In the genomic region with DNA sequence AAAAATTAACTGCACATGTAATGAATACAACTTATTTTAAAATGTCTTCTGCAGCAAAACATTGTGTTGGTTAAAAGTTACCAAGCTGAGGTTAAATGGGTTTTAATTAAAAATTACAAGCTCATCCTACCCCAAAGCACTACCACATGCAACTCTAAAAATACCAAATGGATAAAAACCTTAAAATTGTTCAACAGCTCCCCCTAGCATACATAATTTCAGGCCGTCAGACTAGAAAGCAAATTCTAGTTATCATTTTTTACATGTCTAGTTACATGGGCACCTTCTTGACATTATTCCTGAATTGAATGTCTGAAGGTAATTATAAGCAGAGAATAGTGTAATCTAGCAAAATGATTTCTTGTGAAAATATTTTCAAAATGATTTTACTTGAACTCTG, we compare ENCODE assay signal across 8 cellular contexts.
DNase-seq lines count a peak whose midpoint lies in the region; ATAC-seq and TF ChIP-seq lines count a peak whose summit lies in the region.

No MANE protein-coding gene starts in this region.

- no peak overlapping the region for H3K4me3 ChIP-seq in astrocyte of the spinal cord (ENCODE audit: low read depth, low read length)

- H3K27me3 Mint-ChIP-seq in Calu3 (ENCODE audit: unreplicated experiment), result no peaks in the 10 kb centered on the region

- in situ Hi-C loops in astrocyte of the spinal cord (cut with HindIII; ENCODE audit: low sequenced_read_pairs), result no loop called here

- H3K27ac Mint-ChIP-seq in Calu3 (ENCODE audit: unreplicated experiment), result no peak overlapping the region

- CTCF ChIA-PET in Calu3 (lab: Charles Lee), result interaction anchor here (0.7 to 3.8 kb wide), 6 partner anchors 77 to 340 kb away, joined by 3 to 27 read pairs (median 6); partner anchors contain the start of gene C1orf21

- DNase-seq in Calu3 (peak; percentile 18), NCI-H1092 treated with DMSO at 0.1 percent for 48 hours (lab: John Stamatoyannopoulos, UW) (peak; percentile 59), astrocyte of the spinal cord (ENCODE audit: low read depth, low spot score) (peak; percentile 47), left lobe of liver (ENCODE audit: low spot score) (no peak), occipital lobe (lab: John Stamatoyannopoulos, UW) (no peak), NCI-H187 treated with DMSO at 0.1 percent for 48 hours (lab: John Stamatoyannopoulos, UW) (no peak)
- no peak for DNase-seq in activated CD4-positive, CD25-positive, alpha-beta regulatory T cell (lab: John Stamatoyannopoulos, UW)

- no TSS peak for BruUV-seq in Calu3 (replicated peaks; lab: Mats Ljungman, UMichigan)

- ATAC-seq in left lobe of liver, result peak; percentile 49
- ATAC-seq in HG02798 (IDR thresholded peaks at IDR 0.05; ENCODE audit: poor library complexity, unreplicated experiment), result no peak

- intact Hi-C loops in Calu3 (cut with micrococcal nuclease; ENCODE audit: unreplicated experiment), result loop anchor here (1.0 to 5.0 kb wide), 5 partner anchors 71 to 489 kb away; no protein-coding TSS in a partner anchor

- TF ChIP-seq CTCF in Calu3 (IDR thresholded peaks at IDR 0.05; ENCODE audit: unreplicated experiment) (peak; percentile 29), astrocyte of the spinal cord (IDR thresholded peaks at IDR 0.05; ENCODE audit: low read depth, low read length) (peak; percentile 54)

- H3K4me3 Mint-ChIP-seq in Calu3 (ENCODE audit: low read depth, unreplicated experiment), result no peak overlapping the region

- peaks cover 15% of the 10 kb centered on the region for H3K4me1 Mint-ChIP-seq in Calu3 (ENCODE audit: low read depth, unreplicated experiment)

- H3K36me3 Mint-ChIP-seq in Calu3 (ENCODE audit: insufficient read depth, unreplicated experiment), result no peaks in the 10 kb centered on the region

- no peaks in the 10 kb centered on the region for H3K9me3 Mint-ChIP-seq in Calu3 (ENCODE audit: low read depth, unreplicated experiment)

Comparison
In these comparisons a context has a peak if more than half of its experiments do, and no peak if none do; other contexts are left out.
1. DNase-seq: peak in Calu3 (single experiment), NCI-H1092 treated with DMSO at 0.1 percent for 48 hours (single experiment) and astrocyte of the spinal cord (single experiment); none in left lobe of liver (single experiment), activated CD4-positive, CD25-positive, alpha-beta regulatory T cell (0 of 4), occipital lobe (single experiment) and NCI-H187 treated with DMSO at 0.1 percent for 48 hours (single experiment).